ENCODE assay signal across 8 cellular contexts in genomic region chr2:185360776-185361175, GRCh38.
"Had no signal": no experiment of that assay in that cellular context is flagged by ENCODE, and none has a peak within 500 bp of the region (broad histone marks: within the 10 kb centered on the region; RNA-seq: fewer than 3 reads in every experiment).

No MANE protein-coding gene starts in this region.

- H2AFZ ChIP-seq: GM23248 had no signal

- FAIRE-seq: HTR-8/SVneo, K562 had no signal

- DNase-seq: GM23248, GOT3, H7, IMR-90, KG1 had no signal

- H3K9me3 ChIP-seq: HAP-1 had no signal

- H3K9ac ChIP-seq: GM23248 had no signal

- H3K27ac ChIP-seq: GM23248 had no signal

- H3K4me3 ChIP-seq: GM23248, HAP-1, K562 had no signal

- H3K36me3 ChIP-seq: HAP-1 had no signal

- H3K4me1 ChIP-seq: HAP-1 had no signal
